8 cellular contexts compared by ENCODE assay signal in genomic region chrX:154379569-154379951, GRCh38. TPM values are rescaled to one million over a fixed set of nuclear protein-coding genes. Genes with fewer than 3 reads are reported as not detected.
DNase-seq lines count a peak whose midpoint lies in the region; ATAC-seq and TF ChIP-seq lines count a peak whose summit lies in the region.

No MANE protein-coding gene starts in this region.

- H3K9ac ChIP-seq in OCI-LY3 (ENCODE audit: low read length) = peak overlapping the region; percentile 100

- no peak for ATAC-seq in activated CD4-positive, CD25-positive, alpha-beta regulatory T cell treated with anti-CD3 and anti-CD28 coated beads, Interleukin-2, amount 50 U/mL, for 24 hours

- no peak overlapping the region for H2AFZ ChIP-seq in OCI-LY3 (ENCODE audit: low read depth, low read length)

- H3K4me3 Mint-ChIP-seq in progenitor cell of endocrine pancreas (ENCODE audit: low read depth) = peak overlapping the region; percentile 80

- H3K27me3 ChIP-seq in OCI-LY3 (ENCODE audit: low read depth, low read length) = no peaks in the 10 kb centered on the region

- peak; percentile 23 for TF ChIP-seq POLR2A in erythroblast (IDR thresholded peaks at IDR 0.05; ENCODE audit: low read length)

- DNase-seq in GM12865 (ENCODE audit: low read depth) (no peak), erythroblast (lab: John Stamatoyannopoulos, UW) (peak; percentile 51 to 70), progenitor cell of endocrine pancreas (ENCODE audit: low spot score, unreplicated experiment) (no peak), HK-2 (ENCODE audit: unreplicated experiment) (no peak), DMS153 (lab: John Stamatoyannopoulos, UW) (no peak)
- no peak for DNase-seq in stimulated activated CD4-positive, alpha-beta T cell treated with anti-CD3 and anti-CD28 coated beads, Interleukin-2, amount 100 ng/mL, for 24 hours

- peaks cover 9% of the 10 kb centered on the region for H3K4me1 Mint-ChIP-seq in progenitor cell of endocrine pancreas (ENCODE audit: low read depth)

- peaks cover 18% of the 10 kb centered on the region for H3K79me2 ChIP-seq in OCI-LY3 (ENCODE audit: low read length)

- peaks cover 2% of the 10 kb centered on the region for H3K36me3 Mint-ChIP-seq in progenitor cell of endocrine pancreas (ENCODE audit: insufficient read depth)

- peaks cover 2% of the 10 kb centered on the region for H3K9me3 Mint-ChIP-seq in progenitor cell of endocrine pancreas (ENCODE audit: low read depth)

- no peaks in the 10 kb centered on the region for H3K9me3 ChIP-seq in OCI-LY3 (ENCODE audit: insufficient read depth, low read length)

- H3K4me3 ChIP-seq in GM12865 (ENCODE audit: low read depth, low read length) = peak overlapping the region; percentile 78
- peak overlapping the region; percentile 100 for H3K4me3 ChIP-seq in OCI-LY3 (ENCODE audit: low read length)

- peak overlapping the region; percentile 76 for H3K27ac ChIP-seq in OCI-LY3 (ENCODE audit: low read length)

- H3K4me1 ChIP-seq in OCI-LY3 (ENCODE audit: low read length) = peaks cover 25% of the 10 kb centered on the region

- H4K20me1 ChIP-seq in OCI-LY3 (ENCODE audit: insufficient read depth, low read length) = no peaks in the 10 kb centered on the region

- peaks cover 13% of the 10 kb centered on the region for H3K36me3 ChIP-seq in OCI-LY3 (replicated peaks; ENCODE audit: low read depth, low read length)

- peak overlapping the region; percentile 82 for H3K4me2 ChIP-seq in OCI-LY3 (ENCODE audit: low read length)

- TF ChIP-seq CTCF in GM12865 (IDR thresholded peaks at IDR 0.05; ENCODE audit: insufficient read depth, low read depth, low read length, missing control alignments) = no peak
- TF ChIP-seq CTCF in OCI-LY3 (IDR thresholded peaks at IDR 0.05; ENCODE audit: low read depth, low read length) = no peak
- no peak for TF ChIP-seq CTCF in progenitor cell of endocrine pancreas (IDR thresholded peaks at IDR 0.05; ENCODE audit: unreplicated experiment)

- H3K27ac Mint-ChIP-seq in progenitor cell of endocrine pancreas = peak overlapping the region; percentile 95

- H3K27me3 Mint-ChIP-seq in progenitor cell of endocrine pancreas = no peaks in the 10 kb centered on the region

RNA-seq across cellular contexts. Expression of gene EMD, which starts 0.5 kb away (rescaled TPM):
- 42.5 and 45.9 TPM in 2 replicates for total RNA-seq in progenitor cell of endocrine pancreas

RNA-seq across cellular contexts. Expression of gene FLNA, which starts 5.1 kb away (rescaled TPM):
- total RNA-seq in progenitor cell of endocrine pancreas = 765 and 777 TPM in 2 replicates

RNA-seq across cellular contexts. Expression of gene RPL10, which starts 18.6 kb away (rescaled TPM):
- total RNA-seq in progenitor cell of endocrine pancreas = 2,364 and 2,443 TPM in 2 replicates

RNA-seq across cellular contexts. Expression of gene DNASE1L1, which starts 29.5 kb away (rescaled TPM):
- total RNA-seq in progenitor cell of endocrine pancreas = 12.7 and 14.3 TPM in 2 replicates

RNA-seq across cellular contexts. Expression of gene TAFAZZIN, which starts 31.8 kb away (rescaled TPM):
- total RNA-seq in progenitor cell of endocrine pancreas = 34.5 and 38.4 TPM in 2 replicates

Comparison
In these comparisons a context has a peak if more than half of its experiments do, and no peak if none do; other contexts are left out.
1. DNase-seq: peak in erythroblast (2 of 2); none in GM12865 (single experiment), progenitor cell of endocrine pancreas (single experiment), stimulated activated CD4-positive, alpha-beta T cell treated with anti-CD3 and anti-CD28 coated beads, Interleukin-2, amount 100 ng/mL, for 24 hours (0 of 2), HK-2 (single experiment) and DMS153 (single experiment).